12 cellular contexts compared by ENCODE assay signal in genomic region chr9:118529624-118530214, GRCh38.
DNase-seq lines count a peak whose midpoint lies in the region; ATAC-seq, FAIRE-seq and TF ChIP-seq lines count a peak whose summit lies in the region.
"Had no signal": no experiment of that assay in that cellular context is flagged by ENCODE, and none has a peak within 500 bp of the region (broad histone marks: within the 10 kb centered on the region; RNA-seq: fewer than 3 reads in every experiment).

No MANE protein-coding gene starts in this region.

- TF ChIP-seq CTCF in PC-3 (conservative IDR thresholded peaks at IDR 0.05; ENCODE audit: low read depth, low read length), result no peak

- no peak overlapping the region for H3K27ac ChIP-seq in PC-3 (ENCODE audit: low read length)

- H3K9me2 ChIP-seq in PC-3 (replicated peaks; ENCODE audit: low read length), result no peaks in the 10 kb centered on the region

- peak; percentile 89 for ATAC-seq in GM18499 (IDR thresholded peaks at IDR 0.05; ENCODE audit: insufficient read depth, unreplicated experiment)
- ATAC-seq in GM19452 (IDR thresholded peaks at IDR 0.05; ENCODE audit: unreplicated experiment), result peak; percentile 96
- peak; percentile 81 for ATAC-seq in HG02870 (IDR thresholded peaks at IDR 0.05; ENCODE audit: unreplicated experiment)
- ATAC-seq in HG03575 (IDR thresholded peaks at IDR 0.05; ENCODE audit: extremely low read depth, insufficient number of reproducible peaks, low FRiP score, unreplicated experiment), result peak; percentile 88
- ATAC-seq in PC-3, result no peak

- no peak for DNase-seq in DMS79 treated with DMSO at 0.1 percent for 48 hours (lab: John Stamatoyannopoulos, UW)
- no peak for DNase-seq in PC-3
- no peak for DNase-seq in GM19239 (ENCODE audit: insufficient read length, low spot score)
- no peak for DNase-seq in stimulated activated CD8-positive, alpha-beta memory T cell treated with anti-CD3 and anti-CD28 coated beads, Interleukin-4, amount 100 ng/mL, for 48 hours
- DNase-seq: AML-193; effector CD8-positive, alpha-beta T cell; NCI-H524 treated with DMSO at 0.1 percent for 48 hours; retina had no signal

- no peak overlapping the region for H2AFZ ChIP-seq in PC-3 (ENCODE audit: low read length)

- H3K27me3 ChIP-seq in PC-3 (ENCODE audit: low read length), result no peaks in the 10 kb centered on the region

- BruUV-seq in PC-3 (replicated peaks; lab: Mats Ljungman, UMichigan), result no TSS peak

- no peaks in the 10 kb centered on the region for H4K20me1 ChIP-seq in PC-3 (ENCODE audit: low read length)

- no peak for FAIRE-seq in GM19239 (lab: Jason Lieb, UNC)

- H3K9ac ChIP-seq in PC-3 (ENCODE audit: low read length), result no peak overlapping the region

- CTCF ChIA-PET in PC-3 (lab: Charles Lee), result no interaction called here

- H3K4me1 ChIP-seq in PC-3 (ENCODE audit: insufficient read depth, low read length), result no peaks in the 10 kb centered on the region

- H3K4me2 ChIP-seq in PC-3 (ENCODE audit: low read length), result no peak overlapping the region

- no peaks in the 10 kb centered on the region for H3K9me3 ChIP-seq in PC-3 (ENCODE audit: low read length)

- H3F3A ChIP-seq in PC-3 (ENCODE audit: low read length, unreplicated experiment), result no peaks in the 10 kb centered on the region

- intact Hi-C loops in PC-3 (cut with micrococcal nuclease), result no loop called here

- H3K79me2 ChIP-seq in PC-3 (ENCODE audit: low read length), result no peaks in the 10 kb centered on the region

- H3K4me3 ChIP-seq in PC-3 (ENCODE audit: low read length), result no peak overlapping the region

- POLR2A ChIA-PET in PC-3 (lab: Charles Lee; ENCODE audit: unreplicated experiment), result no interaction called here

- H3K36me3 ChIP-seq in PC-3 (ENCODE audit: low read depth, low read length), result no peaks in the 10 kb centered on the region
